20 cellular contexts compared by ENCODE assay signal in genomic region chr5:137446611-137447010, GRCh38.
"Had no signal": no experiment of that assay in that cellular context is flagged by ENCODE, and none has a peak within 500 bp of the region (broad histone marks: within the 10 kb centered on the region; RNA-seq: fewer than 3 reads in every experiment).

No MANE protein-coding gene starts in this region.

- H3K27ac ChIP-seq: gastrocnemius medialis, heart right ventricle, spleen, tibial artery, upper lobe of left lung, uterus had no signal

- H3K4me3 ChIP-seq: gastrocnemius medialis, heart right ventricle, mucosa of descending colon, spleen, tibial artery, upper lobe of left lung, uterus had no signal

- ATAC-seq: gastrocnemius medialis; heart right ventricle; left lobe of liver; mucosa of descending colon; natural killer cell; sciatic nerve; stimulated activated memory B cell treated with anti-CD40 and anti-IgM and Interleukin-4, amounts not matched to agents 10 μg/mL and 1 μg/mL and 100 μg/mL, for 72 hours had no signal

- H3K27me3 ChIP-seq: gastrocnemius medialis, heart right ventricle, tibial artery, upper lobe of left lung, uterus had no signal

- H3K36me3 ChIP-seq: gastrocnemius medialis, heart right ventricle, spleen, tibial artery, upper lobe of left lung, uterus had no signal

- H3K4me1 ChIP-seq: gastrocnemius medialis, spleen, upper lobe of left lung, uterus had no signal

- DNase-seq: dermis blood vessel endothelial cell; erythroblast; gastrocnemius medialis; heart right ventricle; hypothalamus; islet precursor cell; mammary epithelial cell; mucosa of descending colon; natural killer cell; posterior cingulate gyrus; spleen; stimulated activated CD4-positive, alpha-beta T cell treated with anti-CD3 and anti-CD28 coated beads, Interleukin-15, amount 100 ng/mL, for 24 hours; stimulated activated CD4-positive, alpha-beta T cell treated with anti-CD3 and anti-CD28 coated beads, Interleukin-1b, Interleukin-23, amount 100 ng/mL, for 48 hours; stimulated activated CD4-positive, alpha-beta T cell treated with anti-CD3 and anti-CD28 coated beads, Interleukin-4, amount 100 ng/mL, for 24 hours; tibial artery; upper lobe of left lung; uterus had no signal

- H3K9me3 ChIP-seq: gastrocnemius medialis, heart right ventricle, mucosa of descending colon, spleen, tibial artery, upper lobe of left lung, uterus had no signal
